7 cellular contexts compared by ENCODE assay signal in the genomic region with DNA sequence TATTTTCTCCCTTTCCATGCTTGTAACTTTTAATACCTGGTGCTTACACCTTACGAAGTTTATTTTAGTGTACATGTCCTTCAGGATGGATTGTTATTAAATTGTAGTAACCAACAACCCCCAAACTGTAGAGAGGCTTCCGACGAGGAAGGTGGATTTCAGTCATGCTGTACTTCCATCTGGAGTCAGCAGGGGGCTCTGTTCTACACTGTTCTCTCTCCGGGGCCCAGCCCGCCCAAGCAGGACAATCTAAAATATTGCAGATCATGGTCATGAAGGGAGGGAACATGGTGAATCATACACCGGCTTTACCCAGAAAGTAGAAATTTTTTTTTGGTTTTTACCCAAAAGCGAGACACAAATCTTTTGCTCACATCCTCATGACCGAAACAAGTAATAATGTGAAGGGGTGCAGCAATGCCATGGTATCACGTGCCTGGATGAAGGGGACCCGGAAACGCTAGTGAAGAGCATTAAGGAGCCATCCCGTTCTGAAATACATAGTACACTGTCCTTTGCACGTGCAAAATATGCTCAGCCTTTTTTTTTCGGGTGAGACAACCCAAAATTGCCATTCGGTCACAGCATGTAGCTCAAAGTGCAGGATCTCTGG.
DNase-seq lines count a peak whose midpoint lies in the region; ATAC-seq, FAIRE-seq and TF ChIP-seq lines count a peak whose summit lies in the region.

No MANE protein-coding gene starts in this region.

- no peak overlapping the region for H3K4me3 Mint-ChIP-seq in activated B cell treated with CpG ODN at 0.5 μM for 24 hours
- H3K4me3 Mint-ChIP-seq in central memory CD8-positive, alpha-beta T cell: no peak overlapping the region

- H2AFZ ChIP-seq in HCT116 (ENCODE audit: low read depth, low read length, poor library complexity, severe bottlenecking) (peak overlapping the region; percentile 36), MM.1S (ENCODE audit: low read length) (no peak overlapping the region)

- no peak overlapping the region for H3K9ac ChIP-seq in HCT116 (ENCODE audit: low read length)
- no peak overlapping the region for H3K9ac ChIP-seq in MM.1S (ENCODE audit: low read length)

- H3K36me3 ChIP-seq in HCT116 (ENCODE audit: control insufficient read depth in 1 of 2, insufficient read depth in 2 of 2, low read length in 2 of 2) (no peaks in the 10 kb centered on the region), MM.1S (replicated peaks; ENCODE audit: insufficient read depth, low read length) (no peaks in the 10 kb centered on the region)

- H3K36me3 Mint-ChIP-seq in activated B cell treated with CpG ODN at 0.5 μM for 24 hours (ENCODE audit: low read depth): no peaks in the 10 kb centered on the region
- H3K36me3 Mint-ChIP-seq in central memory CD8-positive, alpha-beta T cell (ENCODE audit: insufficient read depth): no peaks in the 10 kb centered on the region

- POLR2A ChIA-PET in HCT116 (lab: Charles Lee) (no interaction called here), activated B cell treated with CpG ODN at 0.5 μM for 24 hours (lab: Charles Lee) (no interaction called here)

- no peaks in the 10 kb centered on the region for H3K9me2 ChIP-seq in HCT116 (ENCODE audit: insufficient read depth)
- H3K9me2 ChIP-seq in MM.1S (replicated peaks; ENCODE audit: insufficient read depth, low read length): no peaks in the 10 kb centered on the region

- H3K27ac ChIP-seq in HCT116 (ENCODE audit: low read depth, low read length) (no peak overlapping the region), MM.1S (ENCODE audit: low read length) (no peak overlapping the region)

- no peak for TF ChIP-seq POLR2A in GM12891 (IDR thresholded peaks at IDR 0.05; ENCODE audit: low read depth, low read length)
- TF ChIP-seq POLR2A in HCT116 (IDR thresholded peaks at IDR 0.05; ENCODE audit: borderline replicate concordance, extremely low read depth, insufficient read depth, insufficient read length): no peak

- no TSS peak for BruUV-seq in HCT116 (replicated peaks; lab: Mats Ljungman, UMichigan)

- H3K4me2 ChIP-seq in HCT116 (ENCODE audit: low read length) (no peak overlapping the region), MM.1S (ENCODE audit: low read depth, low read length) (no peak overlapping the region)

- TF ChIP-seq CTCF in HCT116 (IDR thresholded peaks at IDR 0.05 in 2 of 3, conservative IDR thresholded peaks at IDR 0.05 in 1 of 3; ENCODE audit: borderline replicate concordance in 1 of 3, insufficient read depth in 1 of 3, low read depth in 2 of 3, low read length in 2 of 3): peak; percentile 61 to 89 (median 84); a peak in 5 of 6 replicates
- peak; percentile 77 for TF ChIP-seq CTCF in MM.1S (IDR thresholded peaks at IDR 0.05; ENCODE audit: low read length)
- peak; percentile 61 for TF ChIP-seq CTCF in activated B cell treated with CpG ODN at 0.5 μM for 24 hours (IDR thresholded peaks at IDR 0.05)

- FAIRE-seq in GM12891 (lab: Jason Lieb, UNC): peak; percentile 50

- peaks cover 13% of the 10 kb centered on the region for H3K4me1 Mint-ChIP-seq in activated B cell treated with CpG ODN at 0.5 μM for 24 hours
- no peaks in the 10 kb centered on the region for H3K4me1 Mint-ChIP-seq in central memory CD8-positive, alpha-beta T cell

- CTCF ChIA-PET in HCT116 (lab: Charles Lee) (no interaction called here), activated B cell treated with CpG ODN at 0.5 μM for 24 hours (lab: Charles Lee) (interaction anchor here (1.5 to 2.4 kb wide), 2 partner anchors 886 to 889 kb away, joined by 6 to 21 read pairs; partner anchors contain the start of gene EPHA4)

- no peaks in the 10 kb centered on the region for H3K4me1 ChIP-seq in HCT116 (ENCODE audit: control insufficient read depth in 1 of 2, insufficient read depth in 2 of 2, low read length in 2 of 2)
- H3K4me1 ChIP-seq in MM.1S (ENCODE audit: low read length): no peaks in the 10 kb centered on the region

- peak; percentile 97 for ATAC-seq in HCT116
- peak; percentile 97 for ATAC-seq in activated B cell treated with CpG ODN at 0.5 μM for 24 hours (ENCODE audit: low read depth)
- ATAC-seq in central memory CD8-positive, alpha-beta T cell (replicated peaks; ENCODE audit: extremely low read depth, poor library complexity, severe bottlenecking): peak; percentile 79

- no peak overlapping the region for H3K4me3 ChIP-seq in HCT116 (replicated peaks in 1 of 2; ENCODE audit: low read depth in 1 of 2, low read length in 2 of 2)
- no peak overlapping the region for H3K4me3 ChIP-seq in MM.1S (ENCODE audit: low read length)

- H3K27me3 Mint-ChIP-seq in activated B cell treated with CpG ODN at 0.5 μM for 24 hours: peaks cover 8% of the 10 kb centered on the region
- H3K27me3 Mint-ChIP-seq in central memory CD8-positive, alpha-beta T cell: peaks cover 34% of the 10 kb centered on the region

- intact Hi-C loops in HCT116 (cut with micrococcal nuclease) (loop anchor here (1.0 to 5.0 kb wide), 3 partner anchors 413 to 1280 kb away; no protein-coding TSS in a partner anchor), activated B cell treated with CpG ODN at 0.5 μM for 24 hours (cut with micrococcal nuclease) (loop anchor here (1.0 to 5.0 kb wide), 5 partner anchors 413 to 1282 kb away; no protein-coding TSS in a partner anchor)

- H3K79me2 ChIP-seq in HCT116 (ENCODE audit: insufficient read depth, low read length) (no peaks in the 10 kb centered on the region), MM.1S (ENCODE audit: low read length) (no peaks in the 10 kb centered on the region)

- no peaks in the 10 kb centered on the region for H3K9me3 Mint-ChIP-seq in activated B cell treated with CpG ODN at 0.5 μM for 24 hours
- H3K9me3 Mint-ChIP-seq in central memory CD8-positive, alpha-beta T cell: no peaks in the 10 kb centered on the region

- H4K20me1 ChIP-seq in HCT116 (ENCODE audit: insufficient read depth): no peaks in the 10 kb centered on the region
- H4K20me1 ChIP-seq in MM.1S (ENCODE audit: insufficient read depth, low read length): no peaks in the 10 kb centered on the region

- H3K9me3 ChIP-seq in HCT116 (ENCODE audit: control insufficient read depth in 1 of 2, insufficient read depth in 1 of 2, low read depth in 1 of 2, low read length in 2 of 2) (no peaks in the 10 kb centered on the region), MM.1S (replicated peaks; ENCODE audit: insufficient read depth, low read length) (no peaks in the 10 kb centered on the region)

- TF ChIP-seq RAD21 in HCT116 (IDR thresholded peaks at IDR 0.05; ENCODE audit: low read depth): peak; percentile 85

- no peaks in the 10 kb centered on the region for H3F3A ChIP-seq in MM.1S (ENCODE audit: insufficient read depth, low read length)

- DNase-seq in GM12891 (ENCODE audit: insufficient read length, low spot score) (peak; percentile 9), HCT116 (ENCODE audit: low read depth, low spot score) (peak; percentile 44), MM.1S (peak; percentile 50), activated B cell treated with CpG ODN at 0.5 μM for 24 hours (peak; percentile 31), kidney glomerular epithelial cell (lab: John Stamatoyannopoulos, UW) (peak; percentile 53)
- peak; percentile 33 to 47 for DNase-seq in central memory CD8-positive, alpha-beta T cell (ENCODE audit: low spot score in 2 of 2)
- peak; percentile 36 for DNase-seq in stimulated activated CD4-positive, alpha-beta T cell treated with anti-CD3 and anti-CD28 coated beads, Interleukin-2, amount 100 ng/mL, for 4 hours (ENCODE audit: low read depth)

- H3K27me3 ChIP-seq in HCT116 (ENCODE audit: insufficient read depth, low read length): no peaks in the 10 kb centered on the region
- no peaks in the 10 kb centered on the region for H3K27me3 ChIP-seq in MM.1S (replicated peaks; ENCODE audit: insufficient read depth, low read length)

- RAD21 ChIA-PET in HCT116 (lab: Charles Lee; ENCODE audit: low non-redundant PET in 1 of 2, low total read pairs in 2 of 2, uncharacterized antibody in 2 of 2, unreplicated experiment in 2 of 2): no interaction called here

- no peak overlapping the region for H3K27ac Mint-ChIP-seq in activated B cell treated with CpG ODN at 0.5 μM for 24 hours
- no peak overlapping the region for H3K27ac Mint-ChIP-seq in central memory CD8-positive, alpha-beta T cell (ENCODE audit: low read depth)

TF ChIP-seq in GM12891, 5 proteins besides CTCF, POLR2A, EP300 and RAD21:
- no peak for TF ChIP-seq TAF1 (IDR thresholded peaks at IDR 0.05; ENCODE audit: low read depth, low read length)
- no peak for TF ChIP-seq POLR2AphosphoS5 (IDR thresholded peaks at IDR 0.05; ENCODE audit: low read depth, low read length)
- no peak for TF ChIP-seq PAX5 (IDR thresholded peaks at IDR 0.05; ENCODE audit: insufficient read depth, low read length, severe bottlenecking)
- no peak for TF ChIP-seq SPI1 (IDR thresholded peaks at IDR 0.05; ENCODE audit: low read depth, low read length)
- TF ChIP-seq POU2F2 (IDR thresholded peaks at IDR 0.05; ENCODE audit: low read depth, low read length): no peak

TF ChIP-seq in HCT116, 20 proteins besides CTCF, POLR2A, EP300 and RAD21:
- no peak for TF ChIP-seq TCF7L2 (IDR thresholded peaks at IDR 0.05; ENCODE audit: borderline replicate concordance, extremely low read depth, insufficient read depth, insufficient read length)
- TF ChIP-seq POLR2AphosphoS5 (IDR thresholded peaks at IDR 0.05; ENCODE audit: low read depth, low read length): no peak
- TF ChIP-seq EZH2phosphoT487 (IDR thresholded peaks at IDR 0.05; ENCODE audit: borderline replicate concordance): no peak
- TF ChIP-seq EZH2 (IDR thresholded peaks at IDR 0.05): no peak
- TF ChIP-seq CEBPB (IDR thresholded peaks at IDR 0.05; ENCODE audit: low read depth): no peak
- TF ChIP-seq, protein P1, sequence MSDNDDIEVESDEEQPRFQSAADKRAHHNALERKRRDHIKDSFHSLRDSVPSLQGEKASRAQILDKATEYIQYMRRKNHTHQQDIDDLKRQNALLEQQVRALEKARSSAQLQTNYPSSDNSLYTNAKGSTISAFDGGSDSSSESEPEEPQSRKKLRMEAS (IDR thresholded peaks at IDR 0.05): no peak
